ENCODE assay signal across 1 cellular context in the genomic region with DNA sequence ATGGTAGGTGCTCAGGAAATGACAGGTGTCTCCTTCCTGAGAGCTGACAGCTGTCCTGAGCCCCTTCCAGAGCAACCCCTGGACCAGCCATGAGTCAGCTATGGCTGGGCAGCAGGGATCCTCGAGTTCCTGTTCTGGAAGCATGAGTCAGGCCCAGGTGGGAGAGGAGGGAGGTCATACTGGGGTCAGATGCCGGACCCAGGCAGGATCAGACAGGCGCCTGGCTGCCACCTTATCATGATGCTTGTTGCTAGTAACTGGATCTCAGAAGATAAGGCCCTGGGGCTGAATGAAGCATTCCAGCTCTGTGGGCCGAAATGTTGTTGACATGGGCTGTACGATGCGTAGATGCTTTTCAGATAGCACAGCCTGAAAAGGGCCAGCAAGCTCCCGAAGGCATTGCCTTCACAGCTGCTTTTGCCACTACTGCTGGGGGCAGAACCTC.
TF ChIP-seq lines count a peak whose summit lies in the region.

No MANE protein-coding gene starts in this region.

TF ChIP-seq in HepG2, 621 proteins besides CTCF, POLR2A, EP300 and RAD21:
- TF ChIP-seq ZBTB42 (CRISPR knock-in tag; IDR thresholded peaks at IDR 0.05): no peak
- TF ChIP-seq, protein P1, sequence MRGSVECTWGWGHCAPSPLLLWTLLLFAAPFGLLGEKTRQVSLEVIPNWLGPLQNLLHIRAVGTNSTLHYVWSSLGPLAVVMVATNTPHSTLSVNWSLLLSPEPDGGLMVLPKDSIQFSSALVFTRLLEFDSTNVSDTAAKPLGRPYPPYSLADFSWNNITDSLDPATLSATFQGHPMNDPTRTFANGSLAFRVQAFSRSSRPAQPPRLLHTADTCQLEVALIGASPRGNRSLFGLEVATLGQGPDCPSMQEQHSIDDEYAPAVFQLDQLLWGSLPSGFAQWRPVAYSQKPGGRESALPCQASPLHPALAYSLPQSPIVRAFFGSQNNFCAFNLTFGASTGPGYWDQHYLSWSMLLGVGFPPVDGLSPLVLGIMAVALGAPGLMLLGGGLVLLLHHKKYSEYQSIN (CRISPR knock-in tag; IDR thresholded peaks at IDR 0.05; ENCODE audit: borderline replicate concordance): no peak
- no peak for TF ChIP-seq ZNF451 (CRISPR knock-in tag; IDR thresholded peaks at IDR 0.05)
- no peak for TF ChIP-seq GZF1 (CRISPR knock-in tag; IDR thresholded peaks at IDR 0.05)
- TF ChIP-seq FOSL2 (CRISPR knock-in tag; IDR thresholded peaks at IDR 0.05): peak; percentile 65; the same call in 1 of the 2 replicates
- TF ChIP-seq ZNF547 (CRISPR knock-in tag; IDR thresholded peaks at IDR 0.05): no peak
- TF ChIP-seq CAMTA2 (CRISPR knock-in tag; IDR thresholded peaks at IDR 0.05; ENCODE audit: borderline replicate concordance): no peak
- TF ChIP-seq SAP130 (CRISPR knock-in tag; IDR thresholded peaks at IDR 0.05; ENCODE audit: low read depth): peak; percentile 12; the same call in 1 of the 2 replicates
- TF ChIP-seq RXRA (CRISPR knock-in tag; IDR thresholded peaks at IDR 0.05): peak; percentile 30; the same call in 1 of the 2 replicates
- no peak for TF ChIP-seq ATAD3A (CRISPR knock-in tag; IDR thresholded peaks at IDR 0.05)
- TF ChIP-seq RARA (CRISPR knock-in tag; IDR thresholded peaks at IDR 0.05): peak; percentile 84
